In the genomic region with DNA sequence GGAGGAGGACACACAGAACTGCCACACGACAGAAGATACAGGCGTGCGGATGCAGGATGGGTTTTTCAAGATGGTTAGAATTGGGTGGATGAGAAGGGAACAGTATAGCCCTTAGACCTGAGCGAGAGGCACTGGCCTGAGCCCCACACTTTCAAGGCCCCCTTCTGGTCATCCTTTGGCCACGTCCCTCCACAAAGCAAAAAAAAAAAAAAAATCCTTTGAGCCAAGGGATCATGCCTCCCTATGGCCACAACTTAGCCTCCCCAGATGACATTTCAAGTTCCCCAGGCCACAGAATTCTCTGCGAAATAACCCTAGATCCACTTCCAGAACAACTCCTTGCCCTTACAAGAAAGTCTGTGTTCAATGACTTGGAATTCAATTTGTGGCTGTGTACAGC, we compare ENCODE assay signal across 18 cellular contexts. TPM values are rescaled to one million over a fixed set of nuclear protein-coding genes. Genes with fewer than 3 reads are reported as not detected.
A peak's percentile ranks its signal among the peaks of the same experiment; 100 is the strongest.
DNase-seq lines count a peak whose midpoint lies in the region; ATAC-seq and TF ChIP-seq lines count a peak whose summit lies in the region.
"Had no signal": no experiment of that assay in that cellular context is flagged by ENCODE, and none has a peak within 500 bp of the region (broad histone marks: within the 10 kb centered on the region; RNA-seq: fewer than 3 reads in every experiment).

No MANE protein-coding gene starts in this region.

- H2BK120ac ChIP-seq in IMR-90 (ENCODE audit: low read depth, low read length) = peak overlapping the region; percentile 16

- POLR2A ChIA-PET in IMR-90 (lab: Charles Lee; ENCODE audit: unreplicated experiment) = no interaction called here

- H2BK5ac ChIP-seq in IMR-90 (ENCODE audit: low read depth, low read length, poor library complexity, severe bottlenecking) = no peak overlapping the region

- ATAC-seq in IMR-90 (ENCODE audit: low read depth) (no peak), HG03159 (IDR thresholded peaks at IDR 0.05; ENCODE audit: unreplicated experiment) (no peak)

- dilution Hi-C loops in IMR-90 (cut with HindIII; ENCODE audit: low sequenced_read_pairs, unreplicated experiment) = no loop called here

- H3K36me3 ChIP-seq in BLaER1 treated with 17β-estradiol and CSF1 and Interleukin-3, amounts not matched to agents 10 nM and 100 nM = peaks cover 0 to 18% (median 0%) of the 10 kb centered on the region in 11 experiments; a peak in 4 of 22 replicates
- H3K36me3 ChIP-seq in IMR-90 (ENCODE audit: control insufficient read depth, insufficient read depth, low read length) (no peaks in the 10 kb centered on the region), brain microvascular endothelial cell (replicated peaks) (no peaks in the 10 kb centered on the region), neural progenitor cell (no peaks in the 10 kb centered on the region)
- H3K36me3 ChIP-seq: BE2C had no signal

- peak overlapping the region; percentile 40 for H3K4ac ChIP-seq in IMR-90 (ENCODE audit: low read depth, low read length)

- H4K20me1 ChIP-seq in BLaER1 treated with 17β-estradiol and CSF1 and Interleukin-3, amounts not matched to agents 10 nM and 100 nM = peaks cover 0 to 12% (median 0%) of the 10 kb centered on the region in 11 experiments; a peak in 2 of 22 replicates
- H4K20me1 ChIP-seq in IMR-90 (ENCODE audit: insufficient read depth, low read length) (no peaks in the 10 kb centered on the region), neural progenitor cell (ENCODE audit: low read depth) (no peaks in the 10 kb centered on the region)

- no TSS peak for BruUV-seq in IMR-90 (replicated peaks; lab: Mats Ljungman, UMichigan)

- H3K27ac ChIP-seq in BLaER1 treated with 17β-estradiol and CSF1 and Interleukin-3, amounts not matched to agents 10 nM and 100 nM = no peak overlapping the region
- H3K27ac ChIP-seq in IMR-90 (ENCODE audit: insufficient read depth, low read length) (no peak overlapping the region), brain microvascular endothelial cell (no peak overlapping the region), neural progenitor cell (no peak overlapping the region)

- H3K18ac ChIP-seq in IMR-90 (ENCODE audit: low read depth, low read length) = no peak overlapping the region; the same call in 1 of the 2 replicates

- no peak overlapping the region for H4K8ac ChIP-seq in IMR-90 (ENCODE audit: low read depth in 2 of 2, low read length in 2 of 2)

- no peak overlapping the region for H3K4me3 Mint-ChIP-seq in neural progenitor cell
- H3K4me3 Mint-ChIP-seq: CD4-positive, alpha-beta T cell had no signal

- H3K23ac ChIP-seq in IMR-90 (ENCODE audit: low read depth, low read length) = no peak overlapping the region; the same call in 1 of the 2 replicates

- no peak overlapping the region for H4K5ac ChIP-seq in IMR-90 (ENCODE audit: low read depth, low read length)

- peak overlapping the region; percentile 51 for H2AK9ac ChIP-seq in IMR-90 (replicated peaks; ENCODE audit: low read depth, low read length, poor library complexity)

- in situ Hi-C loops in IMR-90 (cut with MboI; ENCODE audit: low sequenced_read_pairs) = no loop called here
- in situ Hi-C loops in brain microvascular endothelial cell (cut with HindIII; ENCODE audit: low pct_ligation_motif_present, low sequenced_read_pairs) = no loop called here

- H3K9me1 ChIP-seq in IMR-90 (ENCODE audit: insufficient read depth, low read length) = peaks cover 6% of the 10 kb centered on the region

- no peak overlapping the region for H3K27ac Mint-ChIP-seq in neural progenitor cell
- H3K27ac Mint-ChIP-seq: CD4-positive, alpha-beta T cell had no signal

- TF ChIP-seq RAD21 in IMR-90 (IDR thresholded peaks at IDR 0.05; ENCODE audit: low read length) = no peak

- no peak for DNase-seq in IMR-90
- DNase-seq in brain microvascular endothelial cell = no peak
- DNase-seq in neural progenitor cell (ENCODE audit: low spot score) = peak; percentile 20
- no peak for DNase-seq in activated gamma-delta T cell treated with Interleukin-2 at 50 U/mL for 16 hours
- no peak for DNase-seq in DMS79 (lab: John Stamatoyannopoulos, UW)
- DNase-seq: BE2C; CD4-positive, alpha-beta T cell; COR-L47; Kasumi-1; NCI-H1694 treated with DMSO at 0.1 percent for 48 hours; NCI-H2081 treated with DMSO at 0.1 percent for 48 hours; NCI-H446 treated with DMSO at 0.1 percent for 48 hours; NCI-H526 treated with DMSO at 0.1 percent for 48 hours; OCI-M1; Right ventricle myocardium superior had no signal

- no peaks in the 10 kb centered on the region for H3K9me3 Mint-ChIP-seq in neural progenitor cell
- H3K9me3 Mint-ChIP-seq: CD4-positive, alpha-beta T cell had no signal

- H3K4me2 ChIP-seq in BLaER1 treated with 17β-estradiol and CSF1 and Interleukin-3, amounts not matched to agents 10 nM and 100 nM = peak overlapping the region in 8 of 11 experiments; percentile 12 to 71 (median 58); a peak in 15 of 22 replicates
- H3K4me2 ChIP-seq in IMR-90 (ENCODE audit: low read depth, low read length) (no peak overlapping the region), neural progenitor cell (no peak overlapping the region)

- TF ChIP-seq POLR2A in IMR-90 (IDR thresholded peaks at IDR 0.05; ENCODE audit: low read depth, low read length) = no peak

- H3K14ac ChIP-seq in IMR-90 (replicated peaks; ENCODE audit: low read depth, low read length) = peak overlapping the region; percentile 52; the same call in 1 of the 2 replicates

- intact Hi-C loops in IMR-90 (cut with micrococcal nuclease) = no loop called here

- H2BK15ac ChIP-seq in IMR-90 (ENCODE audit: low read depth, low read length) = peak overlapping the region; percentile 1; the same call in 1 of the 3 replicates

- CTCF ChIA-PET in IMR-90 (lab: Yijun Ruan, JAX) = no interaction called here

- no peaks in the 10 kb centered on the region for H3K79me2 ChIP-seq in neural progenitor cell (ENCODE audit: low read depth)

- H3K9ac ChIP-seq in BLaER1 treated with 17β-estradiol and CSF1 and Interleukin-3, amounts not matched to agents 10 nM and 100 nM = no peak overlapping the region
- H3K9ac ChIP-seq in IMR-90 (ENCODE audit: low read depth, low read length) = no peak overlapping the region
- no peak overlapping the region for H3K9ac ChIP-seq in neural progenitor cell

- no peak overlapping the region for H2AFZ ChIP-seq in IMR-90 (replicated peaks; ENCODE audit: low read length, poor library complexity)
- no peak overlapping the region for H2AFZ ChIP-seq in neural progenitor cell (replicated peaks)

- H3K79me1 ChIP-seq in IMR-90 (ENCODE audit: low read depth in 1 of 2, low read length in 2 of 2) = peaks cover 0 to 4% of the 10 kb centered on the region in 2 experiments; a peak in 1 of 4 replicates

- H4K91ac ChIP-seq in IMR-90 (ENCODE audit: insufficient read depth, low read depth, low read length) = peak overlapping the region; percentile 17; the same call in 1 of the 2 replicates

- H3F3A ChIP-seq in neural progenitor cell (ENCODE audit: low read depth) = no peaks in the 10 kb centered on the region

- no peak for TF ChIP-seq CTCF in IMR-90 (conservative IDR thresholded peaks at IDR 0.05; ENCODE audit: low read depth, low read length)
- TF ChIP-seq CTCF in brain microvascular endothelial cell (IDR thresholded peaks at IDR 0.05; ENCODE audit: low read depth, low read length, missing control alignments) = peak; percentile 4
- peak; percentile 37 for TF ChIP-seq CTCF in neural progenitor cell (IDR thresholded peaks at IDR 0.05)

- no peak overlapping the region for H2AK5ac ChIP-seq in IMR-90 (ENCODE audit: low read depth, low read length)

- H3K56ac ChIP-seq in IMR-90 (ENCODE audit: extremely low read depth, insufficient read depth, low read length) = no peak overlapping the region

- H3K27me3 ChIP-seq in BLaER1 treated with 17β-estradiol and CSF1 and Interleukin-3, amounts not matched to agents 10 nM and 100 nM = no peaks in the 10 kb centered on the region
- H3K27me3 ChIP-seq in IMR-90 (ENCODE audit: control insufficient read depth, insufficient read depth, low read length) = no peaks in the 10 kb centered on the region
- no peaks in the 10 kb centered on the region for H3K27me3 ChIP-seq in brain microvascular endothelial cell (replicated peaks)
- H3K27me3 ChIP-seq in neural progenitor cell = no peaks in the 10 kb centered on the region

- H3K27me3 Mint-ChIP-seq in neural progenitor cell (ENCODE audit: insufficient read depth, low read depth) = peaks cover 4% of the 10 kb centered on the region

- H3K4me3 ChIP-seq in BLaER1 treated with 17β-estradiol and CSF1 and Interleukin-3, amounts not matched to agents 10 nM and 100 nM = no peak overlapping the region
- no peak overlapping the region for H3K4me3 ChIP-seq in IMR-90 (ENCODE audit: insufficient read depth, low read depth, low read length)
- no peak overlapping the region for H3K4me3 ChIP-seq in brain microvascular endothelial cell (ENCODE audit: low read depth, low read length)
- no peak overlapping the region for H3K4me3 ChIP-seq in neural progenitor cell

- peak overlapping the region; percentile 32 for H2BK20ac ChIP-seq in IMR-90 (ENCODE audit: low read depth, low read length)

- no CpG with 5 or more reads among the region's 6 CpGs for WGBS in IMR-90 (ENCODE audit: extremely low coverage in 2 of 2, insufficient read length in 1 of 2), 2 experiments

- peaks cover 2% of the 10 kb centered on the region for H3K36me3 Mint-ChIP-seq in neural progenitor cell

- peaks cover 5 to 61% (median 28%) of the 10 kb centered on the region in 10 experiments; a peak in 19 of 20 replicates for H3K4me1 ChIP-seq in BLaER1 treated with 17β-estradiol and CSF1 and Interleukin-3, amounts not matched to agents 10 nM and 100 nM
- H3K4me1 ChIP-seq in IMR-90 (ENCODE audit: control insufficient read depth, insufficient read depth, low read length) = peaks cover 10% of the 10 kb centered on the region
- peaks cover 5% of the 10 kb centered on the region for H3K4me1 ChIP-seq in neural progenitor cell
- H3K4me1 ChIP-seq: BE2C had no signal

- H3K4me1 Mint-ChIP-seq in neural progenitor cell = peaks cover 7% of the 10 kb centered on the region

- no peaks in the 10 kb centered on the region; a peak in 1 of 22 replicates for H3K9me3 ChIP-seq in BLaER1 treated with 17β-estradiol and CSF1 and Interleukin-3, amounts not matched to agents 10 nM and 100 nM (replicated peaks in 1 of 11)
- no peaks in the 10 kb centered on the region for H3K9me3 ChIP-seq in IMR-90 (ENCODE audit: control insufficient read depth, insufficient read depth, low read length)
- no peaks in the 10 kb centered on the region for H3K9me3 ChIP-seq in neural progenitor cell (ENCODE audit: low read depth)
- H3K9me3 ChIP-seq: BE2C had no signal

TF ChIP-seq in IMR-90, 13 proteins besides CTCF, POLR2A, EP300 and RAD21 (continues in another document):
- TF ChIP-seq RCOR1 (IDR thresholded peaks at IDR 0.05; ENCODE audit: insufficient replicate concordance, low read length) = no peak

RNA-seq across cellular contexts. Expression of gene ELOVL2, which starts 30.4 kb away (rescaled TPM):
- 7.9 and 10.6 TPM in 2 replicates for total RNA-seq in IMR-90 (2012; rRNA removed)
- polyA plus RNA-seq in IMR-90 (2012; rRNA removed) = 5.2 and 6.3 TPM in 2 replicates
- 1.6 and 1.7 TPM in 2 replicates for polyA plus RNA-seq in IMR-90 (2012; cell fraction: cytosol; rRNA removed)
- polyA plus RNA-seq in IMR-90 (2012; cell fraction: nucleus; rRNA removed; ENCODE audit: low replicate concordance) = 1.0 and 9.0 TPM in 2 replicates
- 5.8 and 9.1 TPM in 2 replicates for total RNA-seq in neural progenitor cell (ENCODE audit: low replicate concordance)
- total RNA-seq: CD4-positive, alpha-beta T cell; MCF 10A had no signal

Comparison
In these comparisons a context has a peak if more than half of its experiments do, and no peak if none do; other contexts are left out.
1. H3K4me2 ChIP-seq: peak in BLaER1 treated with 17β-estradiol and CSF1 and Interleukin-3, amounts not matched to agents 10 nM and 100 nM (8 of 11); none in IMR-90 (single experiment) and neural progenitor cell (single experiment).